ENCODE assay signal across 8 cellular contexts in the genomic region with DNA sequence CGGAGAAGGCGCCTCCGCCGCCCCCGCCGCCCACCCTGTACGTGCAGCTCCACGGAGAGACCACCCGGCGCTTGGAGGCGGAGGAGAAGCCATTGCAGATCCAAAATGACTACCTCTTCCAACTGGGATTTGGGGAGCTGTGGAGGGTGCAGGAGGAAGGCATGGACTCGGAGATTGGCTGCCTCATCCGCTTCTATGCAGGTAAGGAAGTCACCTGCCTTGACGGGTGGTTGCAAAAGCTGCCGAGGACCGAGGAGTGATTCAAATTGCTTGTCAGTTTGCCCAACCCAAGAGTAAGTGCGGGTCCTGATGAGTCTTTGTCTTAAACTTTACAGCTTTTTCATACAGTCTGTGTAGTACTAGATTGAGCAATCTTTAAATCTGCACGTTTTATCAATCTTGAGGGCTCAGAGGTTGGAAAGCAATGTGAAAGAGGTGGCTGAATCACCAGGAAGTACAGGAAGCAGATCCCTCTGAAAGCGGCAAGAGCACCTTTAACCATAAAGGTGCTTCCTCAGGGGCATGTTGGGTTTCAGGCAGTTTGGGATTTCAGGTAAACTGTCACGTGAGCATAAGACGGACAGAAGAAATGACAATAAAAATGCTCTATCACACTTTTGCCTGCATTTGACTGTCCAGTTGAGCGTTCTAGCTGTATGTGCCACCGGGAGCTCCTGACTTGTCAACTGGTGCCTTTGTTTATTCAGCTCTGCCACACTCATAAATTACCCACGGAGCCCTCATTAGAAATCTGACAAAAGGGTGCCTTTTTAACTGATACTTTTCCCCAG. TPM values are rescaled to one million over a fixed set of nuclear protein-coding genes. Genes with fewer than 3 reads are reported as not detected.
DNase-seq lines count a peak whose midpoint lies in the region; ATAC-seq, FAIRE-seq and TF ChIP-seq lines count a peak whose summit lies in the region.

No MANE protein-coding gene starts in this region.

- DNase-seq in GM06990 (ENCODE audit: extremely low read depth, insufficient read length) (no peak), NCI-H1105 treated with DMSO at 0.1 percent for 48 hours (lab: John Stamatoyannopoulos, UW) (peak; percentile 77), UCSD-AML1 (lab: John Stamatoyannopoulos, UW; ENCODE audit: unreplicated experiment) (peak; percentile 34), bronchial epithelial cell (ENCODE audit: low read depth) (peak; percentile 95), kidney glomerular epithelial cell (lab: John Stamatoyannopoulos, UW) (peak; percentile 60)
- DNase-seq in stimulated activated CD4-positive, alpha-beta T cell treated with anti-CD3 and anti-CD28 coated beads, Interleukin-1b, Interleukin-23, amount 100 ng/mL, for 48 hours: peak; percentile 46

- H3K4me3 ChIP-seq in GM06990 (replicated peaks; ENCODE audit: low read depth, low read length): peak overlapping the region; percentile 52
- H3K4me3 ChIP-seq in bronchial epithelial cell (ENCODE audit: low read depth, low read length): peak overlapping the region; percentile 75

- peak; percentile 13 for FAIRE-seq in bronchial epithelial cell (lab: Jason Lieb, UNC)

- peaks cover 3% of the 10 kb centered on the region; the same call in 1 of the 2 replicates for H3K27me3 ChIP-seq in GM06990 (replicated peaks; ENCODE audit: control insufficient read depth, insufficient read depth, low read length)
- no peaks in the 10 kb centered on the region for H3K27me3 ChIP-seq in bronchial epithelial cell (ENCODE audit: control insufficient read depth, insufficient read depth, low read length)

- ATAC-seq in GM21786 (IDR thresholded peaks at IDR 0.05; ENCODE audit: unreplicated experiment) (no peak), GM21723 (IDR thresholded peaks at IDR 0.05; ENCODE audit: unreplicated experiment) (no peak)

- H3K36me3 ChIP-seq in GM06990 (ENCODE audit: control insufficient read depth, insufficient read depth, low read length) (no peaks in the 10 kb centered on the region), bronchial epithelial cell (ENCODE audit: control insufficient read depth, insufficient read depth, low read length) (no peaks in the 10 kb centered on the region)

- TF ChIP-seq CTCF in GM06990 (IDR thresholded peaks at IDR 0.05; ENCODE audit: insufficient read depth, low read length, poor library complexity, severe bottlenecking): no peak
- TF ChIP-seq CTCF in bronchial epithelial cell (IDR thresholded peaks at IDR 0.05; ENCODE audit: insufficient read depth, low read length, severe bottlenecking): no peak

RNA-seq across cellular contexts. Expression of a gene that starts 1.9 kb away (rescaled TPM):
- total RNA-seq in bronchial epithelial cell: 3.4 and 5.6 TPM in 2 replicates
